In genomic region chr3:186002884-186003472, GRCh38 we compare ENCODE assay signal across 11 cellular contexts.
DNase-seq lines count a peak whose midpoint lies in the region; ATAC-seq and TF ChIP-seq lines count a peak whose summit lies in the region.
"Had no signal": no experiment of that assay in that cellular context is flagged by ENCODE, and none has a peak within 500 bp of the region (broad histone marks: within the 10 kb centered on the region; RNA-seq: fewer than 3 reads in every experiment).

No MANE protein-coding gene starts in this region.

- no peaks in the 10 kb centered on the region for H3K4me1 ChIP-seq in endodermal cell (ENCODE audit: control insufficient read depth, insufficient read depth, low read length)

- H3K4me1 Mint-ChIP-seq in endodermal cell, result no peaks in the 10 kb centered on the region

- no peak overlapping the region for H3K27ac Mint-ChIP-seq in endodermal cell

- no peaks in the 10 kb centered on the region for H3K9me3 Mint-ChIP-seq in endodermal cell

- no peaks in the 10 kb centered on the region for H3K27me3 Mint-ChIP-seq in endodermal cell (ENCODE audit: insufficient read depth)

- no peaks in the 10 kb centered on the region for H3K36me3 ChIP-seq in endodermal cell (ENCODE audit: control insufficient read depth, insufficient read depth, low read length)

- no peak overlapping the region for H3K4me3 ChIP-seq in endodermal cell (ENCODE audit: low read length)

- H3K9me3 ChIP-seq in endodermal cell (ENCODE audit: control insufficient read depth, low read length), result no peaks in the 10 kb centered on the region

- H3K27me3 ChIP-seq in endodermal cell (ENCODE audit: control insufficient read depth, insufficient read depth, low read length, poor library complexity, severe bottlenecking), result no peaks in the 10 kb centered on the region

- no peak overlapping the region for H3K27ac ChIP-seq in 22Rv1
- H3K27ac ChIP-seq in endodermal cell (ENCODE audit: low read depth, low read length), result no peak overlapping the region

- DNase-seq in GDM1 (lab: John Stamatoyannopoulos, UW) (peak; percentile 19), NCI-H226 (peak; percentile 34), endodermal cell (peak; percentile 78), nucleus accumbens (lab: John Stamatoyannopoulos, UW) (no peak), NCI-H526 treated with DMSO at 0.1 percent for 48 hours (lab: John Stamatoyannopoulos, UW) (no peak), GM19238 (ENCODE audit: insufficient read length, low spot score) (no peak)
- DNase-seq: activated effector memory CD4-positive, alpha-beta T cell treated with Interleukin-2 at 50 U/mL for 16 hours; left cardiac atrium; NCI-H2029 treated with DMSO at 0.1 percent for 48 hours had no signal

- TF ChIP-seq CTCF in 22Rv1 (IDR thresholded peaks at IDR 0.05) (peak; percentile 27), endodermal cell (conservative IDR thresholded peaks at IDR 0.05) (peak; percentile 77)

- no peak overlapping the region for H3K9ac ChIP-seq in endodermal cell (ENCODE audit: extremely low read depth, low read length, poor library complexity, severe bottlenecking)

- H3K36me3 Mint-ChIP-seq in endodermal cell (ENCODE audit: low read depth), result no peaks in the 10 kb centered on the region

- WGBS in endodermal cell (ENCODE audit: insufficient coverage in 1 of 2, insufficient read length in 1 of 2), 2 experiments, result 53 to 54% methylated on average over 3 of the region's 3 CpGs

- ATAC-seq in GM18502 (IDR thresholded peaks at IDR 0.05; ENCODE audit: poor library complexity, unreplicated experiment), result no peak
- ATAC-seq: left cardiac atrium had no signal

- H3K4me3 Mint-ChIP-seq in endodermal cell, result no peak overlapping the region

Comparison
In these comparisons a context has a peak if more than half of its experiments do, and no peak if none do; other contexts are left out.
1. DNase-seq: peak in GDM1 (single experiment), NCI-H226 (single experiment) and endodermal cell (single experiment); none in nucleus accumbens (0 of 56), NCI-H526 treated with DMSO at 0.1 percent for 48 hours (single experiment) and GM19238 (single experiment).